In the genomic region with DNA sequence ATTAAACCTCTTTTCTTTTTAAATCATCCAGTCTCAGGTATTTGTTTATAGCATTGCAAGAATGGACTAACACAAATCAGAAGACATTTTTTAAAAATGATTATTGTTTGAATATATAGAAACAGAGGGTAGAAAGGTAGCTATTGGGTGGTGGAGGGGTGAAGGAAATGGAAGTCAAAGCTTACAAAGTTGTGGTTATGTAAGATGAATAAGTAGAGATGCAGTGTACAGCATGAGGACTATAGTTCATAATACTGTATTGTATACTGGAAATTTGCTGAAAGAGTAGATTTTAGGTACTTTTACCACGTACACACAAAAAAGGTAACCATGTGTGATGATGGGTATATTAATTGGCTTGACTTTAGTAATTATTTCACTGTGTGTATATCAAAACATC, we compare ENCODE assay signal across 2 cellular contexts.
TF ChIP-seq lines count a peak whose summit lies in the region.

No MANE protein-coding gene starts in this region.

TF ChIP-seq in GM23338, 12 proteins besides CTCF, POLR2A, EP300 and RAD21 (continues in another document):
- TF ChIP-seq, protein P1, sequence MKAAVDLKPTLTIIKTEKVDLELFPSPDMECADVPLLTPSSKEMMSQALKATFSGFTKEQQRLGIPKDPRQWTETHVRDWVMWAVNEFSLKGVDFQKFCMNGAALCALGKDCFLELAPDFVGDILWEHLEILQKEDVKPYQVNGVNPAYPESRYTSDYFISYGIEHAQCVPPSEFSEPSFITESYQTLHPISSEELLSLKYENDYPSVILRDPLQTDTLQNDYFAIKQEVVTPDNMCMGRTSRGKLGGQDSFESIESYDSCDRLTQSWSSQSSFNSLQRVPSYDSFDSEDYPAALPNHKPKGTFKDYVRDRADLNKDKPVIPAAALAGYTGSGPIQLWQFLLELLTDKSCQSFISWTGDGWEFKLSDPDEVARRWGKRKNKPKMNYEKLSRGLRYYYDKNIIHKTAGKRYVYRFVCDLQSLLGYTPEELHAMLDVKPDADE (IDR thresholded peaks at IDR 0.05), result no peak
- TF ChIP-seq POLR2AphosphoS5 (IDR thresholded peaks at IDR 0.05; ENCODE audit: low read depth) (no peak), EZH2 (IDR thresholded peaks at IDR 0.05; ENCODE audit: low read depth, unreplicated experiment) (no peak), STAT1 (IDR thresholded peaks at IDR 0.05; ENCODE audit: unreplicated experiment) (no peak), JUNB (IDR thresholded peaks at IDR 0.05; ENCODE audit: unreplicated experiment) (no peak), ZNF331 (CRISPR knock-in tag; IDR thresholded peaks at IDR 0.05; ENCODE audit: low read depth) (no peak), ZNF114 (CRISPR knock-in tag; IDR thresholded peaks at IDR 0.05) (no peak), NANOG (IDR thresholded peaks at IDR 0.05; ENCODE audit: borderline replicate concordance) (no peak)
- TF ChIP-seq, protein P2, sequence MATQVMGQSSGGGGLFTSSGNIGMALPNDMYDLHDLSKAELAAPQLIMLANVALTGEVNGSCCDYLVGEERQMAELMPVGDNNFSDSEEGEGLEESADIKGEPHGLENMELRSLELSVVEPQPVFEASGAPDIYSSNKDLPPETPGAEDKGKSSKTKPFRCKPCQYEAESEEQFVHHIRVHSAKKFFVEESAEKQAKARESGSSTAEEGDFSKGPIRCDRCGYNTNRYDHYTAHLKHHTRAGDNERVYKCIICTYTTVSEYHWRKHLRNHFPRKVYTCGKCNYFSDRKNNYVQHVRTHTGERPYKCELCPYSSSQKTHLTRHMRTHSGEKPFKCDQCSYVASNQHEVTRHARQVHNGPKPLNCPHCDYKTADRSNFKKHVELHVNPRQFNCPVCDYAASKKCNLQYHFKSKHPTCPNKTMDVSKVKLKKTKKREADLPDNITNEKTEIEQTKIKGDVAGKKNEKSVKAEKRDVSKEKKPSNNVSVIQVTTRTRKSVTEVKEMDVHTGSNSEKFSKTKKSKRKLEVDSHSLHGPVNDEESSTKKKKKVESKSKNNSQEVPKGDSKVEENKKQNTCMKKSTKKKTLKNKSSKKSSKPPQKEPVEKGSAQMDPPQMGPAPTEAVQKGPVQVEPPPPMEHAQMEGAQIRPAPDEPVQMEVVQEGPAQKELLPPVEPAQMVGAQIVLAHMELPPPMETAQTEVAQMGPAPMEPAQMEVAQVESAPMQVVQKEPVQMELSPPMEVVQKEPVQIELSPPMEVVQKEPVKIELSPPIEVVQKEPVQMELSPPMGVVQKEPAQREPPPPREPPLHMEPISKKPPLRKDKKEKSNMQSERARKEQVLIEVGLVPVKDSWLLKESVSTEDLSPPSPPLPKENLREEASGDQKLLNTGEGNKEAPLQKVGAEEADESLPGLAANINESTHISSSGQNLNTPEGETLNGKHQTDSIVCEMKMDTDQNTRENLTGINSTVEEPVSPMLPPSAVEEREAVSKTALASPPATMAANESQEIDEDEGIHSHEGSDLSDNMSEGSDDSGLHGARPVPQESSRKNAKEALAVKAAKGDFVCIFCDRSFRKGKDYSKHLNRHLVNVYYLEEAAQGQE (IDR thresholded peaks at IDR 0.05; ENCODE audit: unreplicated experiment), result no peak
- TF ChIP-seq, protein P3, sequence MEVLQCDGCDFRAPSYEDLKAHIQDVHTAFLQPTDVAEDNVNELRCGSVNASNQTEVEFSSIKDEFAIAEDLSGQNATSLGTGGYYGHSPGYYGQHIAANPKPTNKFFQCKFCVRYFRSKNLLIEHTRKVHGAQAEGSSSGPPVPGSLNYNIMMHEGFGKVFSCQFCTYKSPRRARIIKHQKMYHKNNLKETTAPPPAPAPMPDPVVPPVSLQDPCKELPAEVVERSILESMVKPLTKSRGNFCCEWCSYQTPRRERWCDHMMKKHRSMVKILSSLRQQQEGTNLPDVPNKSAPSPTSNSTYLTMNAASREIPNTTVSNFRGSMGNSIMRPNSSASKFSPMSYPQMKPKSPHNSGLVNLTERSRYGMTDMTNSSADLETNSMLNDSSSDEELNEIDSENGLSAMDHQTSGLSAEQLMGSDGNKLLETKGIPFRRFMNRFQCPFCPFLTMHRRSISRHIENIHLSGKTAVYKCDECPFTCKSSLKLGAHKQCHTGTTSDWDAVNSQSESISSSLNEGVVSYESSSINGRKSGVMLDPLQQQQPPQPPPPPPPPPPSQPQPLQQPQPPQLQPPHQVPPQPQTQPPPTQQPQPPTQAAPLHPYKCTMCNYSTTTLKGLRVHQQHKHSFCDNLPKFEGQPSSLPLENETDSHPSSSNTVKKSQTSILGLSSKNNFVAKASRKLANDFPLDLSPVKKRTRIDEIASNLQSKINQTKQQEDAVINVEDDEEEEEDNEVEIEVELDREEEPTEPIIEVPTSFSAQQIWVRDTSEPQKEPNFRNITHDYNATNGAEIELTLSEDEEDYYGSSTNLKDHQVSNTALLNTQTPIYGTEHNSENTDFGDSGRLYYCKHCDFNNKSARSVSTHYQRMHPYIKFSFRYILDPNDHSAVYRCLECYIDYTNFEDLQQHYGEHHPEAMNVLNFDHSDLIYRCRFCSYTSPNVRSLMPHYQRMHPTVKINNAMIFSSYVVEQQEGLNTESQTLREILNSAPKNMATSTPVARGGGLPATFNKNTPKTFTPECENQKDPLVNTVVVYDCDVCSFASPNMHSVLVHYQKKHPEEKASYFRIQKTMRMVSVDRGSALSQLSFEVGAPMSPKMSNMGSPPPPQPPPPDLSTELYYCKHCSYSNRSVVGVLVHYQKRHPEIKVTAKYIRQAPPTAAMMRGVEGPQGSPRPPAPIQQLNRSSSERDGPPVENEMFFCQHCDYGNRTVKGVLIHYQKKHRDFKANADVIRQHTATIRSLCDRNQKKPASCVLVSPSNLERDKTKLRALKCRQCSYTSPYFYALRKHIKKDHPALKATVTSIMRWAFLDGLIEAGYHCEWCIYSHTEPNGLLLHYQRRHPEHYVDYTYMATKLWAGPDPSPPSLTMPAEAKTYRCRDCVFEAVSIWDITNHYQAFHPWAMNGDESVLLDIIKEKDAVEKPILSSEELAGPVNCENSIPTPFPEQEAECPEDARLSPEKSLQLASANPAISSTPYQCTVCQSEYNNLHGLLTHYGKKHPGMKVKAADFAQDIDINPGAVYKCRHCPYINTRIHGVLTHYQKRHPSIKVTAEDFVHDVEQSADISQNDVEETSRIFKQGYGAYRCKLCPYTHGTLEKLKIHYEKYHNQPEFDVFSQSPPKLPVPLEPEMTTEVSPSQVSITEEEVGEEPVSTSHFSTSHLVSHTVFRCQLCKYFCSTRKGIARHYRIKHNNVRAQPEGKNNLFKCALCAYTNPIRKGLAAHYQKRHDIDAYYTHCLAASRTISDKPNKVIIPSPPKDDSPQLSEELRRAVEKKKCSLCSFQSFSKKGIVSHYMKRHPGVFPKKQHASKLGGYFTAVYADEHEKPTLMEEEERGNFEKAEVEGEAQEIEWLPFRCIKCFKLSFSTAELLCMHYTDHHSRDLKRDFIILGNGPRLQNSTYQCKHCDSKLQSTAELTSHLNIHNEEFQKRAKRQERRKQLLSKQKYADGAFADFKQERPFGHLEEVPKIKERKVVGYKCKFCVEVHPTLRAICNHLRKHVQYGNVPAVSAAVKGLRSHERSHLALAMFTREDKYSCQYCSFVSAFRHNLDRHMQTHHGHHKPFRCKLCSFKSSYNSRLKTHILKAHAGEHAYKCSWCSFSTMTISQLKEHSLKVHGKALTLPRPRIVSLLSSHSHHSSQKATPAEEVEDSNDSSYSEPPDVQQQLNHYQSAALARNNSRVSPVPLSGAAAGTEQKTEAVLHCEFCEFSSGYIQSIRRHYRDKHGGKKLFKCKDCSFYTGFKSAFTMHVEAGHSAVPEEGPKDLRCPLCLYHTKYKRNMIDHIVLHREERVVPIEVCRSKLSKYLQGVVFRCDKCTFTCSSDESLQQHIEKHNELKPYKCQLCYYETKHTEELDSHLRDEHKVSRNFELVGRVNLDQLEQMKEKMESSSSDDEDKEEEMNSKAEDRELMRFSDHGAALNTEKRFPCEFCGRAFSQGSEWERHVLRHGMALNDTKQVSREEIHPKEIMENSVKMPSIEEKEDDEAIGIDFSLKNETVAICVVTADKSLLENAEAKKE (CRISPR knock-in tag; IDR thresholded peaks at IDR 0.05), result no peak

TF ChIP-seq in IMR-90, 13 proteins besides CTCF, POLR2A, EP300 and RAD21:
- TF ChIP-seq MXI1 (IDR thresholded peaks at IDR 0.05; ENCODE audit: borderline replicate concordance, low read depth, low read length) (no peak), MAZ (IDR thresholded peaks at IDR 0.05; ENCODE audit: borderline replicate concordance, low read depth, low read length) (no peak), MAFK (IDR thresholded peaks at IDR 0.05; ENCODE audit: low read depth, low read length) (no peak), SMC3 (IDR thresholded peaks at IDR 0.05; ENCODE audit: low read depth, low read length) (no peak), CHD1 (IDR thresholded peaks at IDR 0.05; ENCODE audit: low read depth, low read length) (no peak), CEBPB (IDR thresholded peaks at IDR 0.05; ENCODE audit: low read depth, low read length) (no peak), RCOR1 (IDR thresholded peaks at IDR 0.05; ENCODE audit: insufficient replicate concordance, low read length) (no peak), FOS (IDR thresholded peaks at IDR 0.05; ENCODE audit: low read depth, low read length) (no peak), NFE2L2 (IDR thresholded peaks at IDR 0.05; ENCODE audit: low read depth, low read length) (no peak), RFX5 (IDR thresholded peaks at IDR 0.05; ENCODE audit: low read depth, low read length) (no peak), BHLHE40 (IDR thresholded peaks at IDR 0.05; ENCODE audit: low read depth, low read length) (no peak)
- TF ChIP-seq, protein P4, sequence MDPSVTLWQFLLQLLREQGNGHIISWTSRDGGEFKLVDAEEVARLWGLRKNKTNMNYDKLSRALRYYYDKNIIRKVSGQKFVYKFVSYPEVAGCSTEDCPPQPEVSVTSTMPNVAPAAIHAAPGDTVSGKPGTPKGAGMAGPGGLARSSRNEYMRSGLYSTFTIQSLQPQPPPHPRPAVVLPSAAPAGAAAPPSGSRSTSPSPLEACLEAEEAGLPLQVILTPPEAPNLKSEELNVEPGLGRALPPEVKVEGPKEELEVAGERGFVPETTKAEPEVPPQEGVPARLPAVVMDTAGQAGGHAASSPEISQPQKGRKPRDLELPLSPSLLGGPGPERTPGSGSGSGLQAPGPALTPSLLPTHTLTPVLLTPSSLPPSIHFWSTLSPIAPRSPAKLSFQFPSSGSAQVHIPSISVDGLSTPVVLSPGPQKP (IDR thresholded peaks at IDR 0.05; ENCODE audit: borderline replicate concordance, low read depth, low read length), result no peak
- TF ChIP-seq, protein P5, sequence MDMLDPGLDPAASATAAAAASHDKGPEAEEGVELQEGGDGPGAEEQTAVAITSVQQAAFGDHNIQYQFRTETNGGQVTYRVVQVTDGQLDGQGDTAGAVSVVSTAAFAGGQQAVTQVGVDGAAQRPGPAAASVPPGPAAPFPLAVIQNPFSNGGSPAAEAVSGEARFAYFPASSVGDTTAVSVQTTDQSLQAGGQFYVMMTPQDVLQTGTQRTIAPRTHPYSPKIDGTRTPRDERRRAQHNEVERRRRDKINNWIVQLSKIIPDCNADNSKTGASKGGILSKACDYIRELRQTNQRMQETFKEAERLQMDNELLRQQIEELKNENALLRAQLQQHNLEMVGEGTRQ (IDR thresholded peaks at IDR 0.05; ENCODE audit: low read depth, low read length), result no peak
